In genomic region chr1:177687544-177687943, GRCh38 we compare ENCODE assay signal across 31 cellular contexts.
"Had no signal": no experiment of that assay in that cellular context is flagged by ENCODE, and none has a peak within 500 bp of the region (broad histone marks: within the 10 kb centered on the region; RNA-seq: fewer than 3 reads in every experiment).

No MANE protein-coding gene starts in this region.

- H3K36me3 ChIP-seq: MG63 had no signal

- H3K27me3 ChIP-seq: MG63 had no signal

- DNase-seq: Karpas-422, Kasumi-1, MG63, MM.1S, MV-4-11, NCI-H1048, NCI-H1105, NCI-H1105 treated with DMSO at 0.1 percent for 48 hours, NCI-H1417 treated with DMSO at 0.1 percent for 48 hours, NCI-H1436, NCI-H1436 treated with DMSO at 0.1 percent for 48 hours, NCI-H146, NCI-H1694, NCI-H1694 treated with DMSO at 0.1 percent for 48 hours, NCI-H187, NCI-H187 treated with DMSO at 0.1 percent for 48 hours, NCI-H1930, NCI-H2029, NCI-H2029 treated with DMSO at 0.1 percent for 48 hours, NCI-H2081, NCI-H2081 treated with DMSO at 0.1 percent for 48 hours, NCI-H2107, NCI-H2171, NCI-H2171 treated with DMSO at 0.1 percent for 48 hours, NCI-H2227 treated with DMSO at 0.1 percent for 48 hours, NCI-H226, NCI-H345, NCI-H446, NCI-H446 treated with DMSO at 0.1 percent for 48 hours, NCI-H510A, NCI-H510A treated with DMSO at 0.1 percent for 48 hours had no signal

- H3K4me3 ChIP-seq: MG63 had no signal

- H3K9me3 ChIP-seq: MG63 had no signal
